Comparison of ENCODE assay signal across 14 cellular contexts in genomic region chr1:46532095-46532494, GRCh38. TPM values are rescaled to one million over a fixed set of nuclear protein-coding genes. Genes with fewer than 3 reads are reported as not detected.
"Had no signal": no experiment of that assay in that cellular context is flagged by ENCODE, and none has a peak within 500 bp of the region (broad histone marks: within the 10 kb centered on the region; RNA-seq: fewer than 3 reads in every experiment).

No MANE protein-coding gene starts in this region.

- H3K4me3 ChIP-seq: mucosa of descending colon, SK-N-MC had no signal

- H3K9me3 ChIP-seq: mucosa of descending colon, right atrium auricular region had no signal

- H3K36me3 ChIP-seq: right atrium auricular region had no signal

- H3K36me3 Mint-ChIP-seq: memory B cell; naive thymus-derived CD8-positive, alpha-beta T cell had no signal

- H3K4me1 ChIP-seq: foreskin keratinocyte had no signal

- H3K27me3 ChIP-seq: right atrium auricular region had no signal

- H3K9me3 Mint-ChIP-seq: naive thymus-derived CD8-positive, alpha-beta T cell had no signal

- H3K4me3 Mint-ChIP-seq: memory B cell had no signal

- DNase-seq: cerebellar nuclear complex, foreskin keratinocyte had no signal

- H3K27ac Mint-ChIP-seq: memory B cell, progenitor cell of endocrine pancreas had no signal

RNA-seq across cellular contexts. Expression of gene KNCN, which starts 19.4 kb away (rescaled TPM):
- total RNA-seq: activated CD8-positive, alpha-beta memory T cell treated with anti-CD3 and anti-CD28 coated beads for 36 hours; aorta; foreskin keratinocyte; kidney epithelial cell; left ventricle myocardium superior; mucosa of descending colon; naive thymus-derived CD8-positive, alpha-beta T cell; progenitor cell of endocrine pancreas; right atrium auricular region; skeletal muscle tissue; urinary bladder had no signal

RNA-seq across cellular contexts. Expression of gene DMBX1, which starts 42.5 kb away (rescaled TPM):
- total RNA-seq: activated CD8-positive, alpha-beta memory T cell treated with anti-CD3 and anti-CD28 coated beads for 36 hours; aorta; foreskin keratinocyte; left ventricle myocardium superior; mucosa of descending colon; naive thymus-derived CD8-positive, alpha-beta T cell; progenitor cell of endocrine pancreas; right atrium auricular region; skeletal muscle tissue; urinary bladder had no signal
